1 cellular context compared by ENCODE assay signal in genomic region chr9:101375546-101375945, GRCh38.
TF ChIP-seq lines count a peak whose summit lies in the region.

No MANE protein-coding gene starts in this region.

TF ChIP-seq in HepG2, 621 proteins besides CTCF, POLR2A, EP300 and RAD21:
- TF ChIP-seq GMEB2 (CRISPR knock-in tag; IDR thresholded peaks at IDR 0.05; ENCODE audit: low read depth) (no peak), SRSF4 (IDR thresholded peaks at IDR 0.05; ENCODE audit: low read depth, low read length, poor library complexity, severe bottlenecking) (no peak), ZNF446 (CRISPR knock-in tag; IDR thresholded peaks at IDR 0.05) (no peak), ZBTB43 (CRISPR knock-in tag; conservative IDR thresholded peaks at IDR 0.05) (no peak), KLF12 (CRISPR knock-in tag; IDR thresholded peaks at IDR 0.05; ENCODE audit: borderline replicate concordance) (peak; percentile 21; the same call in 1 of the 2 replicates), NR2C2 (CRISPR knock-in tag; IDR thresholded peaks at IDR 0.05; ENCODE audit: borderline replicate concordance) (no peak), ZBTB26 (CRISPR knock-in tag; IDR thresholded peaks at IDR 0.05; ENCODE audit: borderline replicate concordance) (no peak), ZNF235 (CRISPR knock-in tag; IDR thresholded peaks at IDR 0.05; ENCODE audit: borderline replicate concordance) (no peak), MAF1 (CRISPR knock-in tag; IDR thresholded peaks at IDR 0.05; ENCODE audit: borderline replicate concordance) (no peak)
TF ChIP-seq in HepG2: peak in this region for 1.
